16 cellular contexts compared by ENCODE assay signal in genomic region chr3:76954412-76954811, GRCh38.
DNase-seq lines count a peak whose midpoint lies in the region; ATAC-seq, FAIRE-seq and TF ChIP-seq lines count a peak whose summit lies in the region.
"Had no signal": no experiment of that assay in that cellular context is flagged by ENCODE, and none has a peak within 500 bp of the region (broad histone marks: within the 10 kb centered on the region; RNA-seq: fewer than 3 reads in every experiment).

No MANE protein-coding gene starts in this region.

- H2BK5ac ChIP-seq in IMR-90 (ENCODE audit: low read depth, low read length, poor library complexity, severe bottlenecking), result no peak overlapping the region

- no peak for TF ChIP-seq POLR2A in IMR-90 (IDR thresholded peaks at IDR 0.05; ENCODE audit: low read depth, low read length)
- no peak for TF ChIP-seq POLR2A in K562 (conservative IDR thresholded peaks at IDR 0.05)

- H3K36me3 ChIP-seq in IMR-90 (ENCODE audit: control insufficient read depth, insufficient read depth, low read length), result no peaks in the 10 kb centered on the region
- H3K36me3 ChIP-seq in K562 (ENCODE audit: control insufficient read depth, insufficient read depth, low read length), result no peaks in the 10 kb centered on the region
- H3K36me3 ChIP-seq in pancreas, result no peaks in the 10 kb centered on the region
- H3K36me3 ChIP-seq: BLaER1 treated with 17β-estradiol and CSF1 and Interleukin-3, amounts not matched to agents 10 nM and 100 nM had no signal

- H3K56ac ChIP-seq in IMR-90 (ENCODE audit: extremely low read depth, insufficient read depth, low read length), result no peak overlapping the region

- no peak overlapping the region for H4K8ac ChIP-seq in IMR-90 (ENCODE audit: low read depth in 2 of 2, low read length in 2 of 2)

- peak; percentile 26 for DNase-seq in IMR-90
- DNase-seq in K562 (ENCODE audit: extremely low read depth in 1 of 4, low spot score in 3 of 4), result no peak
- no peak for DNase-seq in activated naive CD4-positive, alpha-beta T cell treated with anti-CD3 and anti-CD28 coated beads for 36 hours
- no peak for DNase-seq in pancreas
- DNase-seq: Calu3; CD8-positive, alpha-beta T cell; DMS79 treated with DMSO at 0.1 percent for 48 hours; GF-D8; HCEC 1CT had no signal

- TF ChIP-seq EP300 in K562 (IDR thresholded peaks at IDR 0.05; ENCODE audit: low read length), result no peak

- H3K27me3 ChIP-seq in IMR-90 (ENCODE audit: control insufficient read depth, insufficient read depth, low read length) (no peaks in the 10 kb centered on the region), K562 (ENCODE audit: control insufficient read depth in 2 of 2, insufficient read depth in 2 of 2, low read length in 2 of 2) (no peaks in the 10 kb centered on the region), pancreas (no peaks in the 10 kb centered on the region)
- H3K27me3 ChIP-seq: BLaER1 treated with 17β-estradiol and CSF1 and Interleukin-3, amounts not matched to agents 10 nM and 100 nM had no signal

- H2AFZ ChIP-seq in IMR-90 (replicated peaks; ENCODE audit: low read length, poor library complexity), result no peak overlapping the region
- no peak overlapping the region for H2AFZ ChIP-seq in K562 (ENCODE audit: low read depth, low read length)
- H2AFZ ChIP-seq: GM23338 had no signal

- H3K4me1 Mint-ChIP-seq in nephron, result peaks cover 14% of the 10 kb centered on the region
- H3K4me1 Mint-ChIP-seq in activated naive CD4-positive, alpha-beta T cell treated with anti-CD3 and anti-CD28 coated beads for 36 hours (ENCODE audit: low read depth), result no peaks in the 10 kb centered on the region
- H3K4me1 Mint-ChIP-seq: GM23338, IgD-negative memory B cell had no signal

- no peaks in the 10 kb centered on the region for H3K9me1 ChIP-seq in IMR-90 (ENCODE audit: insufficient read depth, low read length)
- no peaks in the 10 kb centered on the region for H3K9me1 ChIP-seq in K562 (ENCODE audit: control insufficient read depth, insufficient read depth, low read length)

- H3K4me2 ChIP-seq in IMR-90 (ENCODE audit: low read depth, low read length) (no peak overlapping the region), K562 (ENCODE audit: insufficient read depth, low read length) (no peak overlapping the region)
- H3K4me2 ChIP-seq: BLaER1 treated with 17β-estradiol and CSF1 and Interleukin-3, amounts not matched to agents 10 nM and 100 nM; GM23338 had no signal

- no peak overlapping the region for H3K14ac ChIP-seq in IMR-90 (replicated peaks; ENCODE audit: low read depth, low read length)

- H3K27ac ChIP-seq in IMR-90 (ENCODE audit: insufficient read depth, low read length) (no peak overlapping the region), K562 (ENCODE audit: extremely low read depth, low read depth, low read length) (no peak overlapping the region), pancreas (no peak overlapping the region)
- H3K27ac ChIP-seq: BLaER1 treated with 17β-estradiol and CSF1 and Interleukin-3, amounts not matched to agents 10 nM and 100 nM; HL-60 had no signal

- in situ Hi-C loops in IMR-90 (cut with MboI; ENCODE audit: low sequenced_read_pairs) (no loop called here), K562 (cut with MboI) (no loop called here)

- POLR2A ChIA-PET in IMR-90 (lab: Charles Lee; ENCODE audit: unreplicated experiment) (no interaction called here), K562 (lab: Yijun Ruan, JAX) (no interaction called here)

- no peaks in the 10 kb centered on the region; the same call in 1 of the 2 replicates for H3K9me3 ChIP-seq in IMR-90 (ENCODE audit: control insufficient read depth, insufficient read depth, low read length)
- H3K9me3 ChIP-seq in K562 (replicated peaks; ENCODE audit: control insufficient read depth, insufficient read depth, low read depth, low read length), result no peaks in the 10 kb centered on the region
- no peaks in the 10 kb centered on the region for H3K9me3 ChIP-seq in pancreas
- H3K9me3 ChIP-seq: BLaER1 treated with 17β-estradiol and CSF1 and Interleukin-3, amounts not matched to agents 10 nM and 100 nM had no signal

- H2AK9ac ChIP-seq in IMR-90 (replicated peaks; ENCODE audit: low read depth, low read length, poor library complexity), result no peak overlapping the region

- H3K9ac ChIP-seq in IMR-90 (ENCODE audit: low read depth, low read length) (no peak overlapping the region), K562 (ENCODE audit: insufficient read depth in 1 of 2, low read depth in 2 of 2, low read length in 2 of 2) (no peak overlapping the region)
- H3K9ac ChIP-seq: BLaER1 treated with 17β-estradiol and CSF1 and Interleukin-3, amounts not matched to agents 10 nM and 100 nM had no signal

- no peak overlapping the region for H2BK15ac ChIP-seq in IMR-90 (ENCODE audit: low read depth, low read length)

- H3K79me2 ChIP-seq in K562 (ENCODE audit: control insufficient read depth, insufficient read depth, low read length), result no peaks in the 10 kb centered on the region

- ATAC-seq in IMR-90 (ENCODE audit: low read depth) (peak; percentile 77), K562 (no peak), pancreas (no peak), HG03025 (IDR thresholded peaks at IDR 0.05; ENCODE audit: low FRiP score, unreplicated experiment) (no peak)
- ATAC-seq: CD8-positive, alpha-beta T cell; GM23338 had no signal

- no peak overlapping the region for H2BK120ac ChIP-seq in IMR-90 (ENCODE audit: low read depth, low read length)

- H2AK5ac ChIP-seq in IMR-90 (ENCODE audit: low read depth, low read length), result no peak overlapping the region

- no peaks in the 10 kb centered on the region for H3K36me3 Mint-ChIP-seq in nephron (ENCODE audit: low read depth)
- no peaks in the 10 kb centered on the region for H3K36me3 Mint-ChIP-seq in activated naive CD4-positive, alpha-beta T cell treated with anti-CD3 and anti-CD28 coated beads for 36 hours (ENCODE audit: low read depth)
- H3K36me3 Mint-ChIP-seq: CD8-positive, alpha-beta T cell; IgD-negative memory B cell had no signal

- no peak for TF ChIP-seq CTCF in IMR-90 (conservative IDR thresholded peaks at IDR 0.05; ENCODE audit: low read depth, low read length)
- TF ChIP-seq CTCF in K562 (IDR thresholded peaks at IDR 0.05 in 2 of 3, conservative IDR thresholded peaks at IDR 0.05 in 1 of 3; ENCODE audit: insufficient read depth in 2 of 3, low read depth in 1 of 3, low read length in 3 of 3), result no peak
- no peak for TF ChIP-seq CTCF in nephron (IDR thresholded peaks at IDR 0.05; ENCODE audit: unreplicated experiment in 3 of 3)
- no peak for TF ChIP-seq CTCF in pancreas (IDR thresholded peaks at IDR 0.05)

- dilution Hi-C loops in IMR-90 (cut with HindIII; ENCODE audit: low sequenced_read_pairs, unreplicated experiment), result no loop called here

- H3K4ac ChIP-seq in IMR-90 (ENCODE audit: low read depth, low read length), result no peak overlapping the region

- no peak overlapping the region for H3K4me3 Mint-ChIP-seq in nephron
- H3K4me3 Mint-ChIP-seq in activated naive CD4-positive, alpha-beta T cell treated with anti-CD3 and anti-CD28 coated beads for 36 hours, result no peak overlapping the region
- H3K4me3 Mint-ChIP-seq: CD8-positive, alpha-beta T cell; GM23338; IgD-negative memory B cell had no signal

- H2BK20ac ChIP-seq in IMR-90 (ENCODE audit: low read depth, low read length), result no peak overlapping the region

- no peaks in the 10 kb centered on the region for H3K79me1 ChIP-seq in IMR-90 (ENCODE audit: low read depth in 1 of 2, low read length in 2 of 2)

- H3K18ac ChIP-seq in IMR-90 (ENCODE audit: low read depth, low read length), result no peak overlapping the region

- intact Hi-C loops in IMR-90 (cut with micrococcal nuclease), result loop anchor here (10.0 kb wide), 1 partner anchor 200 kb away; no protein-coding TSS in a partner anchor
- intact Hi-C loops in K562 (cut with micrococcal nuclease), result no loop called here
- intact Hi-C loops in activated naive CD4-positive, alpha-beta T cell treated with anti-CD3 and anti-CD28 coated beads for 36 hours (cut with micrococcal nuclease), result no loop called here
- intact Hi-C loops in pancreas (cut with DNase I), result no loop called here

- H4K5ac ChIP-seq in IMR-90 (ENCODE audit: low read depth, low read length), result no peak overlapping the region

- CTCF ChIA-PET in IMR-90 (lab: Yijun Ruan, JAX), result interaction anchor here (1.2 kb wide), 1 partner anchor 18 kb away, joined by 3 read pairs; no protein-coding TSS in a partner anchor
- CTCF ChIA-PET in K562 (lab: Yijun Ruan, JAX; ENCODE audit: low intra/inter-chr PET ratio), result no interaction called here
- CTCF ChIA-PET in activated naive CD4-positive, alpha-beta T cell treated with anti-CD3 and anti-CD28 coated beads for 36 hours (lab: Charles Lee), result no interaction called here

- H3K4me1 ChIP-seq in IMR-90 (ENCODE audit: control insufficient read depth, insufficient read depth, low read length) (no peaks in the 10 kb centered on the region), K562 (replicated peaks in 1 of 2; ENCODE audit: control insufficient read depth in 2 of 2, insufficient read depth in 2 of 2, low read length in 2 of 2) (no peaks in the 10 kb centered on the region), pancreas (no peaks in the 10 kb centered on the region)
- H3K4me1 ChIP-seq: BLaER1 treated with 17β-estradiol and CSF1 and Interleukin-3, amounts not matched to agents 10 nM and 100 nM had no signal

- BruUV-seq in IMR-90 (replicated peaks; lab: Mats Ljungman, UMichigan), result no TSS peak
- BruUV-seq in K562 (replicated peaks; lab: Mats Ljungman, UMichigan), result no TSS peak

- no peak overlapping the region for H3K23ac ChIP-seq in IMR-90 (ENCODE audit: low read depth, low read length)

- no peaks in the 10 kb centered on the region for H3K27me3 Mint-ChIP-seq in nephron (ENCODE audit: low read depth)
- no peaks in the 10 kb centered on the region for H3K27me3 Mint-ChIP-seq in activated naive CD4-positive, alpha-beta T cell treated with anti-CD3 and anti-CD28 coated beads for 36 hours (ENCODE audit: low read depth)
- H3K27me3 Mint-ChIP-seq: IgD-negative memory B cell had no signal

- no peaks in the 10 kb centered on the region for H4K20me1 ChIP-seq in IMR-90 (ENCODE audit: insufficient read depth, low read length)
- no peaks in the 10 kb centered on the region for H4K20me1 ChIP-seq in K562 (replicated peaks; ENCODE audit: control insufficient read depth, insufficient read depth, low read length)
- H4K20me1 ChIP-seq: BLaER1 treated with 17β-estradiol and CSF1 and Interleukin-3, amounts not matched to agents 10 nM and 100 nM had no signal

- no CpG with 5 or more reads among the region's 1 CpG for WGBS in IMR-90 (ENCODE audit: extremely low coverage in 2 of 2, insufficient read length in 1 of 2), 2 experiments
- 0% methylated on average over 1 of the region's 1 CpG for WGBS in K562 (ENCODE audit: insufficient coverage, low coverage, missing lambda C conversion rate)
- 60 to 72% methylated on average over 1 of the region's 1 CpG for WGBS in pancreas, 2 donors

- H3K9me3 Mint-ChIP-seq in nephron, result no peaks in the 10 kb centered on the region
- H3K9me3 Mint-ChIP-seq in activated naive CD4-positive, alpha-beta T cell treated with anti-CD3 and anti-CD28 coated beads for 36 hours, result peaks cover 6% of the 10 kb centered on the region
- H3K9me3 Mint-ChIP-seq: GM23338 had no signal

- TF ChIP-seq RAD21 in IMR-90 (IDR thresholded peaks at IDR 0.05; ENCODE audit: low read length) (no peak), K562 (CRISPR knock-in tag; conservative IDR thresholded peaks at IDR 0.05 in 1 of 2, IDR thresholded peaks at IDR 0.05 in 1 of 2) (no peak)

- no peak for FAIRE-seq in K562 (lab: Jason Lieb, UNC)
- no peak for FAIRE-seq in pancreas (lab: Jason Lieb, UNC)
- FAIRE-seq: H54 had no signal

- peak overlapping the region; percentile 13 to 80 (median 33) for H3K27ac Mint-ChIP-seq in nephron
- H3K27ac Mint-ChIP-seq in activated naive CD4-positive, alpha-beta T cell treated with anti-CD3 and anti-CD28 coated beads for 36 hours, result no peak overlapping the region
- H3K27ac Mint-ChIP-seq: CD8-positive, alpha-beta T cell; GM23338; IgD-negative memory B cell had no signal

- H4K91ac ChIP-seq in IMR-90 (ENCODE audit: insufficient read depth, low read depth, low read length), result no peak overlapping the region

- H3K4me3 ChIP-seq in IMR-90 (ENCODE audit: insufficient read depth, low read depth, low read length), result no peak overlapping the region
- no peak overlapping the region for H3K4me3 ChIP-seq in K562
- no peak overlapping the region for H3K4me3 ChIP-seq in pancreas
- H3K4me3 ChIP-seq: BLaER1 treated with 17β-estradiol and CSF1 and Interleukin-3, amounts not matched to agents 10 nM and 100 nM; GM23338 had no signal
